In the genomic region with DNA sequence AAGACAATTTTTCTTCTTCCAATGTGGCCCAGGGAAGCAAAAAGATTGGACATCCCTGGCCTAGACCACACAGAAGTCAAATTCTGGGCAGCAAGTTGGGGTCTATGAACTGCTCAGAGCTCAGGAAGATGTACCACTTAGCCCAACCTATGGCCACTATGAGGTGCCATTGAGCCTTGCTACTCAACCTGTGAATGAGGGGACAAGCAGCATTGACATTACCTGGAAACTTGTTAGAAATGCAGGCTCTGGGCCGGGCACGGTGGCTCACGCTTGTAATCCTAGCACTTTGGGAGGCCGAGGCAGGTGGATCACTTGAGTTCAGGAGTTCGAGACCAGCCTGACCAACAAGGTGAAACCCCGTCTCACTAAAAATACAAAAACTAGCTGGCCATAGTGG, we compare ENCODE assay signal across 7 cellular contexts.
DNase-seq lines count a peak whose midpoint lies in the region; TF ChIP-seq lines count a peak whose summit lies in the region.
"Not testable (repeated sequence)": the region's sequence is repeated elsewhere in the genome, so short reads cannot be mapped to it uniquely, and the experiment has no call there.

No MANE protein-coding gene starts in this region.

- not testable (repeated sequence) for H3K36me3 ChIP-seq in endodermal cell (ENCODE audit: control insufficient read depth, insufficient read depth, low read length)

- H3K4me1 Mint-ChIP-seq in endodermal cell = not testable (repeated sequence)

- H3K27ac Mint-ChIP-seq in endodermal cell = not testable (repeated sequence)

- not testable (repeated sequence) for H3K36me3 Mint-ChIP-seq in endodermal cell (ENCODE audit: low read depth)

- CTCF ChIA-PET in GM10248 (lab: Yijun Ruan, JAX) = interaction anchor here (1.0 to 1.7 kb wide), 4 partner anchors 75 to 336 kb away, joined by 3 to 12 read pairs (median 4); no protein-coding TSS in a partner anchor

- not testable (repeated sequence) for H3K9ac ChIP-seq in endodermal cell (ENCODE audit: extremely low read depth, low read length, poor library complexity, severe bottlenecking)

- not testable (repeated sequence) for H3K4me3 Mint-ChIP-seq in endodermal cell

- H3K27ac ChIP-seq in endodermal cell (ENCODE audit: low read depth, low read length) = not testable (repeated sequence)

- 80 to 83% methylated on average over 5 to 6 of the region's 6 CpGs for WGBS in endodermal cell (ENCODE audit: insufficient coverage in 1 of 2, insufficient read length in 1 of 2), 2 experiments

- H3K9me3 Mint-ChIP-seq in endodermal cell = not testable (repeated sequence)

- H3K27me3 ChIP-seq in endodermal cell (ENCODE audit: control insufficient read depth, insufficient read depth, low read length, poor library complexity, severe bottlenecking) = not testable (repeated sequence)

- TF ChIP-seq CTCF in GM10248 (IDR thresholded peaks at IDR 0.05; ENCODE audit: control extremely low read depth, extremely low read depth, low read depth, missing control alignments) (peak; percentile 14), GM20000 (IDR thresholded peaks at IDR 0.05; ENCODE audit: extremely low read depth, missing control alignments) (peak; percentile 44), LNCaP clone FGC (IDR thresholded peaks at IDR 0.05; ENCODE audit: control insufficient read depth, extremely low read depth, insufficient read depth) (peak; percentile 42), endodermal cell (conservative IDR thresholded peaks at IDR 0.05) (peak; percentile 78)

- H3K4me1 ChIP-seq in endodermal cell (ENCODE audit: control insufficient read depth, insufficient read depth, low read length) = not testable (repeated sequence)

- not testable (repeated sequence) for H3K27me3 Mint-ChIP-seq in endodermal cell (ENCODE audit: insufficient read depth)

- H3K9me3 ChIP-seq in endodermal cell (ENCODE audit: control insufficient read depth, low read length) = not testable (repeated sequence)

- DNase-seq in GM10248 (ENCODE audit: extremely low spot score); LNCaP clone FGC (ENCODE audit: low read depth): not testable (repeated sequence)
- DNase-seq in GM20000 (ENCODE audit: low spot score) = peak; percentile 13
- DNase-seq in NCI-H748 (lab: John Stamatoyannopoulos, UW; ENCODE audit: unreplicated experiment) = peak; percentile 62
- DNase-seq in SK-N-DZ (ENCODE audit: low spot score) = peak; percentile 15
- DNase-seq in endodermal cell = peak; percentile 82
- peak; percentile 33 for DNase-seq in left kidney (ENCODE audit: low read depth, low spot score)

- not testable (repeated sequence) for H3K4me3 ChIP-seq in LNCaP clone FGC (ENCODE audit: low read depth, low read length); endodermal cell (ENCODE audit: low read length)

- POLR2A ChIA-PET in GM10248 (lab: Yijun Ruan, JAX) = not testable (repeated sequence)

Comparison
In these comparisons a context has a peak if more than half of its experiments do, and no peak if none do; other contexts are left out.
1. CTCF ChIP-seq: peak in every context shown above with its lines; median percentile 78 in endodermal cell; 44 in GM20000; 42 in LNCaP clone FGC; 14 in GM10248.